Comparison of ENCODE assay signal across 19 cellular contexts in the genomic region with DNA sequence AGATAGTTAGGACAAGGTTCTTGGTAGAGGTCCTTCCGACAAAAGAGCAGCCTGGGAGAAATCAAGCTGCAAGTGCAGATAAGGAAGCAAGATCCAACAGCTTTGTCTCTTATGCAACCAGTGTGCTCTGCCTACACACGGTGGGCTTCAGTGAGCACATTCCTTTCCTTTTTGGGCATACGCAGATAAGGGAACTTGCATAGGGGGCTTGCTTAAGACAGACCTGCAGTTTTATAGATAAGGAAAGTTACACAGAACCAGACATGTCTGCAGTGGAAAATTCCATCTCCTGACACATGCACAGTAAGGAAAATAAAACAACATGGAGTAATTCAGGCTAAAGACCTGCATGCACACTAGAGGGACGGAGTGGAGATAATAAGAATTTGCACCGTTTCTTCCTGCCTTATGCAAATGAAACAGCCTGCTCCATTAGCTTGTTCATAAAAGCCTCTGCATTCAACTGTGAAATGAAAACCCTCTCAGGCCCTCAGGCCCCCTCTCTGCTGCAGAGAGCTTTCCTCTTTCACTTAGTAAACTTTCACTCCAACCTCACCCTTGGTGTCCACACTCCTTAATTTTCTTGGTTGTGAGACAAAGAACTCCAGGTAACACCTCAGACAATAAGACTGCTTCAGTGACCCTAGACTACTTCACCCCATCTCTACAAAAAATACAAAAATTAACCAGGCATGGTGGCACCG.
"Had no signal": no experiment of that assay in that cellular context is flagged by ENCODE, and none has a peak within 500 bp of the region (broad histone marks: within the 10 kb centered on the region; RNA-seq: fewer than 3 reads in every experiment).

No MANE protein-coding gene starts in this region.

- H3K4me1 Mint-ChIP-seq: T-helper 17 cell had no signal

- H3K27me3 ChIP-seq: heart right ventricle, pancreas, sigmoid colon, stomach, testis, upper lobe of right lung had no signal

- H3K27ac ChIP-seq: heart right ventricle, pancreas, sigmoid colon, stomach, testis, upper lobe of right lung had no signal

- FAIRE-seq: pancreas, TTC549 had no signal

- H3K4me3 Mint-ChIP-seq: activated T-helper 1 cell treated with anti-CD3 and anti-CD28 coated beads, Interleukin-12 subunit alpha, Interleukin-12 subunit beta, Interleukin-2, Interleukin-4 antibody, amounts not matched to agents 30 ng/mL and 10 ng/mL and 1 ng/mL, durations not matched to agents 14 hours and 24 hours and 36 hours; dendritic cell treated with granulocyte-macrophage colony-stimulating factor and Interleukin-4, amounts not matched to agents 40 ng/mL and 50 ng/mL, for 4 days; T-helper 17 cell had no signal

- H3K9me3 ChIP-seq: pancreas, sigmoid colon, testis, upper lobe of right lung had no signal

- H3K36me3 ChIP-seq: heart right ventricle, pancreas, sigmoid colon, stomach, upper lobe of right lung had no signal

- H3K27ac Mint-ChIP-seq: activated T-helper 1 cell treated with anti-CD3 and anti-CD28 coated beads, Interleukin-12 subunit alpha, Interleukin-12 subunit beta, Interleukin-2, Interleukin-4 antibody, amounts not matched to agents 30 ng/mL and 10 ng/mL and 1 ng/mL, durations not matched to agents 14 hours and 24 hours and 36 hours; dendritic cell treated with granulocyte-macrophage colony-stimulating factor and Interleukin-4, amounts not matched to agents 40 ng/mL and 50 ng/mL, for 4 days; T-helper 17 cell had no signal

- H3K9me3 Mint-ChIP-seq: activated T-helper 1 cell treated with anti-CD3 and anti-CD28 coated beads, Interleukin-12 subunit alpha, Interleukin-12 subunit beta, Interleukin-2, Interleukin-4 antibody, amounts not matched to agents 30 ng/mL and 10 ng/mL and 1 ng/mL, durations not matched to agents 14 hours and 24 hours and 36 hours; dendritic cell treated with granulocyte-macrophage colony-stimulating factor and Interleukin-4, amounts not matched to agents 40 ng/mL and 50 ng/mL, for 4 days had no signal

- H3K4me1 ChIP-seq: heart right ventricle, sigmoid colon, stomach, testis, upper lobe of right lung had no signal

- ATAC-seq: activated CD4-positive, CD25-positive, alpha-beta regulatory T cell treated with anti-CD3 and anti-CD28 coated beads, Interleukin-2, amount 50 U/mL, for 24 hours; heart right ventricle; pancreas; T-helper 17 cell; upper lobe of right lung had no signal

- DNase-seq: activated naive CD4-positive, alpha-beta T cell; aorta; effector memory CD4-positive, alpha-beta T cell; foreskin melanocyte; heart right ventricle; islet precursor cell; midbrain; pancreas; sigmoid colon; stimulated activated CD4-positive, alpha-beta T cell treated with anti-CD3 and anti-CD28 coated beads, Interleukin-1b, Interleukin-23, amount 100 ng/mL, for 48 hours; stomach; T-helper 17 cell; testis; upper lobe of right lung had no signal

- H3K27me3 Mint-ChIP-seq: dendritic cell treated with granulocyte-macrophage colony-stimulating factor and Interleukin-4, amounts not matched to agents 40 ng/mL and 50 ng/mL, for 4 days had no signal

- H3K4me3 ChIP-seq: heart right ventricle, lung, pancreas, sigmoid colon, stomach, testis, upper lobe of right lung had no signal
